ENCODE assay signal across 2 cellular contexts in the genomic region with DNA sequence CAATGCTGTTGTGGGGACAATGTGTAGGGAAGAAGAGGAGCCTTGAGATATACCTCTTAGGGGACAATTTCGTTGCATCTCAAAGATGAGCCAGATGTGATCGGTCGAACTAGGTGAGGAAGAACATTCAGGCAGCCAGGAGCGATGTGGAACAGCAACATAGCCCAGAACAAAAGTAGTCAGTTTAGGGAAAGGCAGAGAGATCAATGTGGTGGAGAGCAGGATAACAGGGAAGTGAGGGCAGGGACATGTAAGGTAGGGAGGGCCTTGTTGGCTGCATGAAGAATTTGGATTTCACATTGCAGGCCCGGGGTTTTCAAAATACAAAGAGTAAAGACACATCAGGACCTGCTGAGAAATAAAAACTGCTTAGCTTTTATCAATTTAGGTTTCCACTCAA.
TF ChIP-seq lines count a peak whose summit lies in the region.

No MANE protein-coding gene starts in this region.

TF ChIP-seq in IMR-90, 13 proteins besides CTCF, POLR2A, EP300 and RAD21:
- TF ChIP-seq NFE2L2 (IDR thresholded peaks at IDR 0.05; ENCODE audit: low read depth, low read length) (no peak), BHLHE40 (IDR thresholded peaks at IDR 0.05; ENCODE audit: low read depth, low read length) (no peak), FOS (IDR thresholded peaks at IDR 0.05; ENCODE audit: low read depth, low read length) (no peak)
- TF ChIP-seq, protein P1, sequence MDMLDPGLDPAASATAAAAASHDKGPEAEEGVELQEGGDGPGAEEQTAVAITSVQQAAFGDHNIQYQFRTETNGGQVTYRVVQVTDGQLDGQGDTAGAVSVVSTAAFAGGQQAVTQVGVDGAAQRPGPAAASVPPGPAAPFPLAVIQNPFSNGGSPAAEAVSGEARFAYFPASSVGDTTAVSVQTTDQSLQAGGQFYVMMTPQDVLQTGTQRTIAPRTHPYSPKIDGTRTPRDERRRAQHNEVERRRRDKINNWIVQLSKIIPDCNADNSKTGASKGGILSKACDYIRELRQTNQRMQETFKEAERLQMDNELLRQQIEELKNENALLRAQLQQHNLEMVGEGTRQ (IDR thresholded peaks at IDR 0.05; ENCODE audit: low read depth, low read length): no peak
- TF ChIP-seq, protein P2, sequence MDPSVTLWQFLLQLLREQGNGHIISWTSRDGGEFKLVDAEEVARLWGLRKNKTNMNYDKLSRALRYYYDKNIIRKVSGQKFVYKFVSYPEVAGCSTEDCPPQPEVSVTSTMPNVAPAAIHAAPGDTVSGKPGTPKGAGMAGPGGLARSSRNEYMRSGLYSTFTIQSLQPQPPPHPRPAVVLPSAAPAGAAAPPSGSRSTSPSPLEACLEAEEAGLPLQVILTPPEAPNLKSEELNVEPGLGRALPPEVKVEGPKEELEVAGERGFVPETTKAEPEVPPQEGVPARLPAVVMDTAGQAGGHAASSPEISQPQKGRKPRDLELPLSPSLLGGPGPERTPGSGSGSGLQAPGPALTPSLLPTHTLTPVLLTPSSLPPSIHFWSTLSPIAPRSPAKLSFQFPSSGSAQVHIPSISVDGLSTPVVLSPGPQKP (IDR thresholded peaks at IDR 0.05; ENCODE audit: borderline replicate concordance, low read depth, low read length): no peak
TF ChIP-seq in IMR-90: peak in this region for 0.

TF ChIP-seq in K562, 482 proteins besides CTCF, POLR2A, EP300 and RAD21:
- TF ChIP-seq MCM3 (IDR thresholded peaks at IDR 0.05) (0 out of 2 replicates have a peak, but pooled peaks have one; percentile 54), ZNF239 (CRISPR knock-in tag; IDR thresholded peaks at IDR 0.05) (no peak)
- TF ChIP-seq, protein P3, sequence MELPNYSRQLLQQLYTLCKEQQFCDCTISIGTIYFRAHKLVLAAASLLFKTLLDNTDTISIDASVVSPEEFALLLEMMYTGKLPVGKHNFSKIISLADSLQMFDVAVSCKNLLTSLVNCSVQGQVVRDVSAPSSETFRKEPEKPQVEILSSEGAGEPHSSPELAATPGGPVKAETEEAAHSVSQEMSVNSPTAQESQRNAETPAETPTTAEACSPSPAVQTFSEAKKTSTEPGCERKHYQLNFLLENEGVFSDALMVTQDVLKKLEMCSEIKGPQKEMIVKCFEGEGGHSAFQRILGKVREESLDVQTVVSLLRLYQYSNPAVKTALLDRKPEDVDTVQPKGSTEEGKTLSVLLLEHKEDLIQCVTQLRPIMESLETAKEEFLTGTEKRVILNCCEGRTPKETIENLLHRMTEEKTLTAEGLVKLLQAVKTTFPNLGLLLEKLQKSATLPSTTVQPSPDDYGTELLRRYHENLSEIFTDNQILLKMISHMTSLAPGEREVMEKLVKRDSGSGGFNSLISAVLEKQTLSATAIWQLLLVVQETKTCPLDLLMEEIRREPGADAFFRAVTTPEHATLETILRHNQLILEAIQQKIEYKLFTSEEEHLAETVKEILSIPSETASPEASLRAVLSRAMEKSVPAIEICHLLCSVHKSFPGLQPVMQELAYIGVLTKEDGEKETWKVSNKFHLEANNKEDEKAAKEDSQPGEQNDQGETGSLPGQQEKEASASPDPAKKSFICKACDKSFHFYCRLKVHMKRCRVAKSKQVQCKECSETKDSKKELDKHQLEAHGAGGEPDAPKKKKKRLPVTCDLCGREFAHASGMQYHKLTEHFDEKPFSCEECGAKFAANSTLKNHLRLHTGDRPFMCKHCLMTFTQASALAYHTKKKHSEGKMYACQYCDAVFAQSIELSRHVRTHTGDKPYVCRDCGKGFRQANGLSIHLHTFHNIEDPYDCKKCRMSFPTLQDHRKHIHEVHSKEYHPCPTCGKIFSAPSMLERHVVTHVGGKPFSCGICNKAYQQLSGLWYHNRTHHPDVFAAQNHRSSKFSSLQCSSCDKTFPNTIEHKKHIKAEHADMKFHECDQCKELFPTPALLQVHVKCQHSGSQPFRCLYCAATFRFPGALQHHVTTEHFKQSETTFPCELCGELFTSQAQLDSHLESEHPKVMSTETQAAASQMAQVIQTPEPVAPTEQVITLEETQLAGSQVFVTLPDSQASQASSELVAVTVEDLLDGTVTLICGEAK (IDR thresholded peaks at IDR 0.05): no peak
- TF ChIP-seq, protein P3 (CRISPR knock-in tag; IDR thresholded peaks at IDR 0.05): no peak
